ENCODE assay signal across 20 cellular contexts in the genomic region with DNA sequence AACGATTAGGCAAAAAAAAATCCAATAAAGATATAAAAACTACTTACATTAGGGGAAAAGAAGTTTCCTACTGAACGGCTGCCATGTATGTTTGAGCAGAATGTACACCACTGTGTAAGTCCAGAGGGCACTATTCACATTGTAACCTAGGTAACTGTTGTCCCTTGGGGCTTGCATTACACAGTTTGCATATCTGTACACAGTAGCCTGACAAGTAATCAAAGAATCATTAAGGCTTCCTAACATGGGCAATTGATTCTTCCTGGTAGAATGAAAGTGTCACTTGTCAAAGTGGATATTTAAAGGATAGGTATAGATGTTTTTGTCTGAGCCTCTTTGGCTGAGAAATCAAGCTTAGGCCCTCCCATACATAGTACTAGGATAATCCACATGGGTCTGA. TPM values are rescaled to one million over a fixed set of nuclear protein-coding genes. Genes with fewer than 3 reads are reported as not detected.
A peak's percentile ranks its signal among the peaks of the same experiment; 100 is the strongest.
DNase-seq lines count a peak whose midpoint lies in the region; ATAC-seq and TF ChIP-seq lines count a peak whose summit lies in the region.
"Had no signal": no experiment of that assay in that cellular context is flagged by ENCODE, and none has a peak within 500 bp of the region (broad histone marks: within the 10 kb centered on the region; RNA-seq: fewer than 3 reads in every experiment).

No MANE protein-coding gene starts in this region.

- DNase-seq in activated B cell treated with CpG ODN at 0.5 μM for 24 hours = no peak
- DNase-seq in right atrium auricular region (ENCODE audit: low spot score) = no peak
- no peak for DNase-seq in progenitor cell of endocrine pancreas (ENCODE audit: low spot score, unreplicated experiment)
- no peak for DNase-seq in stimulated activated CD4-positive, alpha-beta T cell treated with anti-CD3 and anti-CD28 coated beads, Interleukin-4, amount 100 ng/mL, for 4 hours
- no peak for DNase-seq in GF-D8 (lab: John Stamatoyannopoulos, UW)
- DNase-seq: activated naive CD4-positive, alpha-beta T cell; activated T-cell treated with anti-CD3 and anti-CD28 coated beads for 4 hours; cerebellar nuclear complex; EL; heart right ventricle; NCI-H226; pancreas; Right ventricle myocardium superior; stimulated activated CD4-positive, alpha-beta T cell treated with anti-CD3 and anti-CD28 coated beads, Interleukin-2, amount 100 ng/mL, for 48 hours; substantia nigra had no signal

- H4K20me1 ChIP-seq in BLaER1 = no peaks in the 10 kb centered on the region

- intact Hi-C loops in activated B cell treated with CpG ODN at 0.5 μM for 24 hours (cut with micrococcal nuclease) = no loop called here

- peaks cover 30% of the 10 kb centered on the region for H3K4me1 ChIP-seq in BLaER1
- peaks cover 0 to 11% of the 10 kb centered on the region in 2 donors for H3K4me1 ChIP-seq in right atrium auricular region
- H3K4me1 ChIP-seq: pancreas, vagina had no signal

- H3K4me1 Mint-ChIP-seq in activated B cell treated with CpG ODN at 0.5 μM for 24 hours (peaks cover 99% of the 10 kb centered on the region), progenitor cell of endocrine pancreas (ENCODE audit: low read depth) (peaks cover 15% of the 10 kb centered on the region)

- TF ChIP-seq CTCF in activated B cell treated with CpG ODN at 0.5 μM for 24 hours (IDR thresholded peaks at IDR 0.05) = no peak
- TF ChIP-seq CTCF in right atrium auricular region (IDR thresholded peaks at IDR 0.05) = no peak
- TF ChIP-seq CTCF in progenitor cell of endocrine pancreas (IDR thresholded peaks at IDR 0.05; ENCODE audit: unreplicated experiment) = no peak

- H3K27ac Mint-ChIP-seq in activated B cell treated with CpG ODN at 0.5 μM for 24 hours (peak overlapping the region; percentile 88), progenitor cell of endocrine pancreas (no peak overlapping the region)

- peak; percentile 52 for ATAC-seq in GM18520 (IDR thresholded peaks at IDR 0.05; ENCODE audit: unreplicated experiment)
- ATAC-seq in HG02981 (IDR thresholded peaks at IDR 0.05; ENCODE audit: unreplicated experiment) = peak; percentile 75
- no peak for ATAC-seq in activated B cell treated with CpG ODN at 0.5 μM for 24 hours (ENCODE audit: low read depth)
- ATAC-seq: heart right ventricle, pancreas had no signal

- no peak overlapping the region for H3K9ac ChIP-seq in BLaER1

- CTCF ChIA-PET in activated B cell treated with CpG ODN at 0.5 μM for 24 hours (lab: Charles Lee) = interaction anchor here (1.8 to 3.1 kb wide), 2 partner anchors 37 to 38 kb away, joined by 9 to 13 read pairs; no protein-coding TSS in a partner anchor

- peak overlapping the region; percentile 61 for H3K4me2 ChIP-seq in BLaER1

- H3K4me3 Mint-ChIP-seq in activated B cell treated with CpG ODN at 0.5 μM for 24 hours (no peak overlapping the region), progenitor cell of endocrine pancreas (ENCODE audit: low read depth) (no peak overlapping the region)

- H3K9me3 Mint-ChIP-seq in activated B cell treated with CpG ODN at 0.5 μM for 24 hours (peaks cover 32% of the 10 kb centered on the region), progenitor cell of endocrine pancreas (ENCODE audit: low read depth) (peaks cover 19% of the 10 kb centered on the region)

- peaks cover 65% of the 10 kb centered on the region for H3K36me3 Mint-ChIP-seq in activated B cell treated with CpG ODN at 0.5 μM for 24 hours (ENCODE audit: low read depth)
- H3K36me3 Mint-ChIP-seq in progenitor cell of endocrine pancreas (ENCODE audit: insufficient read depth) = no peaks in the 10 kb centered on the region

- POLR2A ChIA-PET in activated B cell treated with CpG ODN at 0.5 μM for 24 hours (lab: Charles Lee) = interaction anchor here (1.2 to 2.9 kb wide), 9 partner anchors 14 to 38 kb away, joined by 3 to 30 read pairs (median 11); a partner anchor contains a TSS

- H3K4me3 ChIP-seq in BLaER1 = no peak overlapping the region
- H3K4me3 ChIP-seq in right atrium auricular region = no peak overlapping the region
- H3K4me3 ChIP-seq: heart right ventricle, pancreas, skin epidermis, vagina had no signal

- no peaks in the 10 kb centered on the region for H3K27me3 Mint-ChIP-seq in activated B cell treated with CpG ODN at 0.5 μM for 24 hours
- peaks cover 33% of the 10 kb centered on the region for H3K27me3 Mint-ChIP-seq in progenitor cell of endocrine pancreas

- H3K9me3 ChIP-seq in BLaER1 (peaks cover 55% of the 10 kb centered on the region), right atrium auricular region (no peaks in the 10 kb centered on the region)
- H3K9me3 ChIP-seq: pancreas, vagina had no signal

- H3K27me3 ChIP-seq in BLaER1 = no peaks in the 10 kb centered on the region
- no peaks in the 10 kb centered on the region for H3K27me3 ChIP-seq in right atrium auricular region
- H3K27me3 ChIP-seq: pancreas, vagina had no signal

- H3K27ac ChIP-seq in BLaER1 = 0 out of 2 replicates have a peak overlapping the region, but pooled peaks have one; percentile 49
- no peak overlapping the region for H3K27ac ChIP-seq in right atrium auricular region
- H3K27ac ChIP-seq: heart right ventricle, pancreas, vagina had no signal

- H3K36me3 ChIP-seq in BLaER1 (peaks cover 9% of the 10 kb centered on the region; the same call in 1 of the 2 replicates), right atrium auricular region (no peaks in the 10 kb centered on the region)
- H3K36me3 ChIP-seq: heart right ventricle, pancreas, vagina had no signal

RNA-seq across cellular contexts. Expression of a gene that starts 39.1 kb away (rescaled TPM):
- 138 and 140 TPM in 2 replicates for total RNA-seq in activated B cell treated with CpG ODN at 0.5 μM for 24 hours
- total RNA-seq in right atrium auricular region = 1 to 10 TPM; 3.1 to 4.4 TPM
- 0.10 TPM in 1 of 2 replicates, not detected in the other for total RNA-seq in progenitor cell of endocrine pancreas

Comparison
In these comparisons a context has a peak if more than half of its experiments do, and no peak if none do; other contexts are left out.
1. RNA of a gene that starts 39.1 kb away (total RNA-seq): 138 to 140 TPM in activated B cell treated with CpG ODN at 0.5 μM for 24 hours; 3.1 to 4.4 TPM in right atrium auricular region and 0.10 TPM in progenitor cell of endocrine pancreas; every median in the first group is over 10 times any median in the second.